Comparison of ENCODE assay signal across 9 cellular contexts in genomic region chr14:90726656-90727055, GRCh38.
A peak's percentile ranks its signal among the peaks of the same experiment; 100 is the strongest.
DNase-seq lines count a peak whose midpoint lies in the region; ATAC-seq and TF ChIP-seq lines count a peak whose summit lies in the region.
"Had no signal": no experiment of that assay in that cellular context is flagged by ENCODE, and none has a peak within 500 bp of the region (broad histone marks: within the 10 kb centered on the region; RNA-seq: fewer than 3 reads in every experiment).

No MANE protein-coding gene starts in this region.

- no peak for TF ChIP-seq POLR2A in esophagus muscularis mucosa (IDR thresholded peaks at IDR 0.05; ENCODE audit: low read depth)

- H3K27ac ChIP-seq in esophagus muscularis mucosa (replicated peaks in 1 of 4), result peak overlapping the region; percentile 32 to 66 (median 56)

- DNase-seq in Ammon's horn (ENCODE audit: low spot score) (peak; percentile 86), NCI-H446 (lab: John Stamatoyannopoulos, UW) (peak; percentile 19 to 57), esophagus muscularis mucosa (ENCODE audit: extremely low spot score) (peak; percentile 93), occipital lobe (lab: John Stamatoyannopoulos, UW) (peak; percentile 70), KBM-7 (no peak), GM20000 (ENCODE audit: low spot score) (no peak)
- DNase-seq: activated B cell treated with CpG ODN at 0.5 μM for 24 hours had no signal

- intact Hi-C loops in esophagus muscularis mucosa (cut with DNase I), result loop anchor here (10.0 kb wide), 1 partner anchor 422 kb away; no protein-coding TSS in a partner anchor

- H3K4me3 ChIP-seq in esophagus muscularis mucosa, result peak overlapping the region in 1 of 4 donors; percentile 9

- ATAC-seq in GM18520 (IDR thresholded peaks at IDR 0.05; ENCODE audit: unreplicated experiment) (no peak), HG02759 (IDR thresholded peaks at IDR 0.05; ENCODE audit: unreplicated experiment) (no peak)

- no peak for TF ChIP-seq EP300 in esophagus muscularis mucosa (IDR thresholded peaks at IDR 0.05)

- peak; percentile 36 to 45 (median 45) for TF ChIP-seq CTCF in esophagus muscularis mucosa (IDR thresholded peaks at IDR 0.05)
- no peak for TF ChIP-seq CTCF in GM20000 (IDR thresholded peaks at IDR 0.05; ENCODE audit: extremely low read depth, missing control alignments)

- no peaks in the 10 kb centered on the region for H3K27me3 ChIP-seq in esophagus muscularis mucosa

- no peaks in the 10 kb centered on the region for H3K9me3 ChIP-seq in esophagus muscularis mucosa

- H3K36me3 ChIP-seq in esophagus muscularis mucosa, result no peaks in the 10 kb centered on the region

- H3K4me1 ChIP-seq in esophagus muscularis mucosa, result peaks cover 0 to 45% (median 29%) of the 10 kb centered on the region in 4 donors

- in situ Hi-C loops in KBM-7 (cut with MboI; ENCODE audit: low pct_unique_long_range_greater_than_20kb, low sequenced_read_pairs), result no loop called here

- 28% methylated on average over 8 of the region's 9 CpGs for WGBS in esophagus muscularis mucosa

Comparison
In these comparisons a context has a peak if more than half of its experiments do, and no peak if none do; other contexts are left out.
1. DNase-seq: peak in Ammon's horn (single experiment), NCI-H446 (2 of 2), esophagus muscularis mucosa (single experiment) and occipital lobe (single experiment); none in KBM-7 (single experiment) and GM20000 (single experiment).